ENCODE assay signal across 23 cellular contexts in the genomic region with DNA sequence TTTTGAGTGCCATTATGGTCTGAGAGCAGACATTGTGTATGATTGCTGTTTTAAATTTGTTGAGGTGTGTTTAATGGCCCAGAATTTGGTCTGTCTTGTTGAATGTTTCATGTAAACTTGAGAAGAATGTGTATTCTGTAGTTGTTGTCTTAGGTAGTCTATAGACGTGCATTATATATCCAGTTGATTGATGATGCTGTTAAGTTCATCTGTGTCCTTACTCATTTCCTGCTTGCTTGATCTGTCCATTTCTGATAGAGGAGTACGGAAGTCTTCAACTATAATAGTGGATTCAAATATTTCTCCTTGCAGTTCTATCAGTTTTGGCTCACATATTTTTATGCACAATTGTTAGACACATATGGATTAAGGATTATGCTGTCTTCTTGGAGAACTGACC. TPM values are rescaled to one million over a fixed set of nuclear protein-coding genes. Genes with fewer than 3 reads are reported as not detected.
DNase-seq lines count a peak whose midpoint lies in the region; FAIRE-seq and TF ChIP-seq lines count a peak whose summit lies in the region.
"Had no signal": no experiment of that assay in that cellular context is flagged by ENCODE, and none has a peak within 500 bp of the region (broad histone marks: within the 10 kb centered on the region; RNA-seq: fewer than 3 reads in every experiment).

No MANE protein-coding gene starts in this region.

- H3K9me3 Mint-ChIP-seq in astrocyte (ENCODE audit: unreplicated experiment) (no peaks in the 10 kb centered on the region), osteocyte (ENCODE audit: unreplicated experiment) (no peaks in the 10 kb centered on the region)

- peak; percentile 26 for FAIRE-seq in GM12891 (lab: Jason Lieb, UNC)
- FAIRE-seq in astrocyte (lab: Jason Lieb, UNC) = no peak
- FAIRE-seq: GM18507, HepG2 had no signal

- H3K4me3 ChIP-seq in astrocyte (ENCODE audit: insufficient read depth, low read depth, low read length) = no peak overlapping the region
- H3K4me3 ChIP-seq: BLaER1 had no signal

- H3K4me1 ChIP-seq in astrocyte (ENCODE audit: insufficient read depth, low read length) = peaks cover 10% of the 10 kb centered on the region
- H3K4me1 ChIP-seq: BLaER1, Caco-2 had no signal

- H3K4me2 ChIP-seq in astrocyte (ENCODE audit: low read length) = peak overlapping the region; percentile 27
- H3K4me2 ChIP-seq: BLaER1 had no signal

- H2AFZ ChIP-seq in astrocyte (ENCODE audit: low read depth, low read length) = no peak overlapping the region

- H3K4me1 Mint-ChIP-seq in astrocyte (ENCODE audit: low read depth, unreplicated experiment) (peaks cover 28% of the 10 kb centered on the region), osteocyte (ENCODE audit: unreplicated experiment) (peaks cover 55% of the 10 kb centered on the region)

- H3K27me3 ChIP-seq in astrocyte (ENCODE audit: insufficient read depth, low read length) = no peaks in the 10 kb centered on the region
- H3K27me3 ChIP-seq: BLaER1 had no signal

- no peak overlapping the region for H3K4me3 Mint-ChIP-seq in astrocyte (ENCODE audit: unreplicated experiment)
- no peak overlapping the region for H3K4me3 Mint-ChIP-seq in osteocyte (ENCODE audit: unreplicated experiment)
- H3K4me3 Mint-ChIP-seq: CD4-positive, alpha-beta T cell had no signal

- H3K36me3 ChIP-seq in astrocyte (ENCODE audit: insufficient read depth, low read length) = no peaks in the 10 kb centered on the region

- H3K27ac Mint-ChIP-seq in astrocyte (ENCODE audit: unreplicated experiment) (no peak overlapping the region), osteocyte (ENCODE audit: unreplicated experiment) (peak overlapping the region; percentile 3)
- H3K27ac Mint-ChIP-seq: CD4-positive, alpha-beta T cell had no signal

- DNase-seq in GM12891 (ENCODE audit: insufficient read length, low spot score) (no peak), HT1080 (ENCODE audit: low read depth) (peak; percentile 11), astrocyte (ENCODE audit: low read depth) (peak; percentile 27), osteocyte (ENCODE audit: extremely low spot score, unreplicated experiment) (no peak), HCEC 1CT (no peak), NCI-H146 treated with DMSO at 0.1 percent for 48 hours (lab: John Stamatoyannopoulos, UW; ENCODE audit: unreplicated experiment) (no peak)
- DNase-seq in activated CD4-positive, CD25-positive, alpha-beta regulatory T cell (lab: John Stamatoyannopoulos, UW) = no peak
- DNase-seq: ACHN; Caco-2; CD4-positive, alpha-beta T cell; DND-41; KBM-7; NCI-H1092 treated with DMSO at 0.1 percent for 48 hours; NCI-H1694; NCI-H2081; NCI-H2171; NCI-H524 treated with DMSO at 0.1 percent for 48 hours; OCI-M1; Right ventricle myocardium superior; SW 1271 had no signal

- H3K9ac ChIP-seq in astrocyte (ENCODE audit: low read length) = no peak overlapping the region
- H3K9ac ChIP-seq: BLaER1 had no signal

- peaks cover 100% of the 10 kb centered on the region for H3K79me2 ChIP-seq in astrocyte (ENCODE audit: insufficient read depth, low read length)

- H3K36me3 Mint-ChIP-seq in astrocyte (ENCODE audit: low read depth, unreplicated experiment) (peaks cover 17% of the 10 kb centered on the region), osteocyte (ENCODE audit: unreplicated experiment) (peaks cover 16% of the 10 kb centered on the region)

- H3K27me3 Mint-ChIP-seq in astrocyte (ENCODE audit: low read depth, unreplicated experiment) (no peaks in the 10 kb centered on the region), osteocyte (ENCODE audit: unreplicated experiment) (no peaks in the 10 kb centered on the region)
- H3K27me3 Mint-ChIP-seq: CD4-positive, alpha-beta T cell had no signal

- H3K9me3 ChIP-seq in astrocyte (ENCODE audit: insufficient read depth, low read depth, low read length) = no peaks in the 10 kb centered on the region
- H3K9me3 ChIP-seq: Caco-2 had no signal

- no peak for TF ChIP-seq CTCF in astrocyte (IDR thresholded peaks at IDR 0.05; ENCODE audit: insufficient read depth, low read depth, low read length)
- TF ChIP-seq CTCF in osteocyte (IDR thresholded peaks at IDR 0.05) = no peak

- TF ChIP-seq POLR2A in GM12891 (IDR thresholded peaks at IDR 0.05; ENCODE audit: low read depth, low read length) = no peak

- no peak overlapping the region for H3K27ac ChIP-seq in astrocyte (ENCODE audit: low read depth, low read length)
- H3K27ac ChIP-seq: BLaER1 had no signal

- H4K20me1 ChIP-seq in astrocyte (ENCODE audit: insufficient read depth, low read length) = peaks cover 92% of the 10 kb centered on the region

TF ChIP-seq in GM12891, 5 proteins besides CTCF, POLR2A, EP300 and RAD21:
- no peak for TF ChIP-seq POU2F2 (IDR thresholded peaks at IDR 0.05; ENCODE audit: low read depth, low read length)
- no peak for TF ChIP-seq TAF1 (IDR thresholded peaks at IDR 0.05; ENCODE audit: low read depth, low read length)
- TF ChIP-seq SPI1 (IDR thresholded peaks at IDR 0.05; ENCODE audit: low read depth, low read length) = no peak
- TF ChIP-seq POLR2AphosphoS5 (IDR thresholded peaks at IDR 0.05; ENCODE audit: low read depth, low read length) = no peak
- no peak for TF ChIP-seq PAX5 (IDR thresholded peaks at IDR 0.05; ENCODE audit: insufficient read depth, low read length, severe bottlenecking)

RNA-seq across cellular contexts. Expression of gene PTPN12, which starts 16.0 kb away (rescaled TPM):
- polyA plus RNA-seq in GM12891 (2012; ENCODE audit: low read depth, missing spikeins) = 18.2 TPM
- total RNA-seq in HT1080 (2014; rRNA removed; shearing (Covaris generic)) = 25.8 and 38.4 TPM in 2 replicates
- polyA plus RNA-seq in HT1080 (2015; cell fraction: cytosol; rRNA removed) = 87.1 and 113 TPM in 2 replicates
- polyA plus RNA-seq in HT1080 (2015; cell fraction: nucleus; rRNA removed) = 117 and 121 TPM in 2 replicates
- total RNA-seq in astrocyte (95.2 and 111 TPM in 2 replicates), osteocyte (79.7 and 85.4 TPM in 2 replicates)

Comparison
In these comparisons a context has a peak if more than half of its experiments do, and no peak if none do; other contexts are left out.
1. DNase-seq: peak in HT1080 (single experiment) and astrocyte (single experiment); none in GM12891 (single experiment), osteocyte (single experiment), HCEC 1CT (single experiment), NCI-H146 treated with DMSO at 0.1 percent for 48 hours (single experiment) and activated CD4-positive, CD25-positive, alpha-beta regulatory T cell (0 of 4).